Comparison of ENCODE assay signal across 9 cellular contexts in the genomic region with DNA sequence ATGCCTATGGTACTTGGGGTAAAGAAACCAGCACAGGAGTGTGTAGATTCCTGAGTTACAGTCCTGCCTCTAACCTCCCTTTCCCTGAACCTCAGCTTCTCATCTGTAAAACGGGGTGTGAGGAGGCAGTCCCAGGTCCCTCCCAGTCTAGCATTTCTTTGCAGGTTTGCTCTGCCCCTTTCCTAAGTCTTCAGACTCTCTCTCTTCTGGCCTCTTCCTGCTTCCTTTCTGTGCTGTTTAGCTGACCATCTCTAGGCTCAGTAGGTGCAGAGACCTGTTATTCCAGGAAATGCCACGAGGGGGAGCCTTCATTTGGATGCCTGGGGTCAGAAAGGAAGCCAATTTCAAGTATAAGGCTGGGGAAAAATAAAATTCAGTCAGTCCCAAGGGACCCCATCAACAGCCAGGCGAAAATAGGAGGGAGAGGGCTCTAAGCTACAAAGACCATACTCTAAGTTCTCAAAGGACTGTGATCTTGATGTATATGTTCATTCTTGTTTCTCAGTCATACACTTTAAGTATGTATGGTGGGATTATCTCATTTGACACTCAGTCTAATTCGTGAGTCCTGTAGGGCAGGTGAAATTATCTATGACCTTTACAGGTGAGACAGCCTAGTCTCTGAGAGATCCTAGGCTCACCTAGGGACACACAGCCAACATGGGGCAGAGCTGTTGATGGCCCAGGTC.
A peak's percentile ranks its signal among the peaks of the same experiment; 100 is the strongest.
DNase-seq lines count a peak whose midpoint lies in the region; ATAC-seq and TF ChIP-seq lines count a peak whose summit lies in the region.
"Had no signal": no experiment of that assay in that cellular context is flagged by ENCODE, and none has a peak within 500 bp of the region (broad histone marks: within the 10 kb centered on the region; RNA-seq: fewer than 3 reads in every experiment).

No MANE protein-coding gene starts in this region.

- TF ChIP-seq CTCF in HFF-Myc (IDR thresholded peaks at IDR 0.05; ENCODE audit: low read depth, low read length, missing control alignments): peak; percentile 94
- peak; percentile 73 to 93 (median 87) for TF ChIP-seq CTCF in dorsolateral prefrontal cortex (IDR thresholded peaks at IDR 0.05 in 54 of 56, conservative IDR thresholded peaks at IDR 0.05 in 2 of 56; ENCODE audit: low read depth in 1 of 56, partially characterized antibody in 56 of 56)

- intact Hi-C loops in dorsolateral prefrontal cortex (cut with DNase I): loop anchor here (2.0 to 5.0 kb wide), 8 partner anchors 52 to 313 kb away; partner anchors contain the start of genes FOXP4 (in 2 of the 2) and TFEB (in 1 of the 2)

- no peaks in the 10 kb centered on the region for H3K36me3 ChIP-seq in CD8-positive, alpha-beta memory T cell (ENCODE audit: insufficient read depth, low read length)

- no peak overlapping the region for H3K27ac ChIP-seq in CD8-positive, alpha-beta memory T cell (ENCODE audit: low read depth, low read length)
- H3K27ac ChIP-seq in dorsolateral prefrontal cortex: peak overlapping the region in 19 of 59 donors; percentile 1 to 95 (median 28)

- H3K9me3 ChIP-seq in CD8-positive, alpha-beta memory T cell (ENCODE audit: low read length): no peaks in the 10 kb centered on the region

- DNase-seq in CD8-positive, alpha-beta memory T cell: peak; percentile 57 to 81 (median 68)
- DNase-seq in HFF-Myc (ENCODE audit: extremely low read depth, low read depth) (peak; percentile 62), NCI-H748 treated with DMSO at 0.1 percent for 48 hours (lab: John Stamatoyannopoulos, UW) (peak; percentile 90), dorsolateral prefrontal cortex (peak; percentile 59 to 93 (median 82)), lung microvascular endothelial cell (ENCODE audit: low read depth in 2 of 2) (peak; percentile 70 to 76)
- DNase-seq in activated CD4-positive, alpha-beta T cell treated with anti-CD3 and anti-CD28 coated beads, Interleukin-2, amount 50 U/mL, for 24 hours (ENCODE audit: low read depth in 1 of 2, low spot score in 1 of 2): peak; percentile 64 to 78
- DNase-seq in stimulated activated CD8-positive, alpha-beta memory T cell treated with anti-CD3 and anti-CD28 coated beads, Interleukin-15, amount 100 ng/mL, for 1 hour (ENCODE audit: low read depth): peak; percentile 79

- peaks cover 24 to 31% of the 10 kb centered on the region in 2 donors for H3K27me3 Mint-ChIP-seq in CD8-positive, alpha-beta memory T cell

- ATAC-seq in GM21447 (IDR thresholded peaks at IDR 0.05; ENCODE audit: unreplicated experiment): no peak

- no peaks in the 10 kb centered on the region for H3K36me3 Mint-ChIP-seq in CD8-positive, alpha-beta memory T cell

- POLR2A ChIA-PET in CD8-positive, alpha-beta memory T cell (lab: Charles Lee): interaction anchor here (0.7 kb wide), 1 partner anchor 124 kb away, joined by 8 read pairs; no protein-coding TSS in a partner anchor

- H3K4me3 ChIP-seq in CD8-positive, alpha-beta memory T cell (ENCODE audit: low read length): no peak overlapping the region
- H3K4me3 ChIP-seq in HFF-Myc (replicated peaks; ENCODE audit: low read depth, low read length): no peak overlapping the region
- H3K4me3 ChIP-seq in dorsolateral prefrontal cortex: no peak overlapping the region

- CTCF ChIA-PET in CD8-positive, alpha-beta memory T cell (lab: Charles Lee): interaction anchor here (1.0 to 5.9 kb wide), 21 partner anchors 11 to 260 kb away, joined by 3 to 73 read pairs (median 4); no protein-coding TSS in a partner anchor

- H3K27me3 ChIP-seq in CD8-positive, alpha-beta memory T cell (ENCODE audit: insufficient read depth, low read length, poor library complexity, severe bottlenecking): peaks cover 11% of the 10 kb centered on the region
- H3K27me3 ChIP-seq in dorsolateral prefrontal cortex: peaks cover 0 to 14% (median 0%) of the 10 kb centered on the region in 45 donors

- no peak overlapping the region for H3K4me3 Mint-ChIP-seq in CD8-positive, alpha-beta memory T cell
- H3K4me3 Mint-ChIP-seq: T-helper 1 cell treated with Interleukin-12 subunit alpha and Interleukin-12 subunit beta and Interleukin-4 antibody, amounts not matched to agents 30 μg/mL and 1 μg/mL, for 36 hours had no signal

- H3K9me3 Mint-ChIP-seq in CD8-positive, alpha-beta memory T cell: peaks cover 0 to under 1% (median under 1%) of the 10 kb centered on the region in 5 donors

- H3K27ac Mint-ChIP-seq in CD8-positive, alpha-beta memory T cell: no peak overlapping the region
- H3K27ac Mint-ChIP-seq: T-helper 1 cell treated with Interleukin-12 subunit alpha and Interleukin-12 subunit beta and Interleukin-4 antibody, amounts not matched to agents 30 μg/mL and 1 μg/mL, for 36 hours had no signal

- H3K4me1 ChIP-seq in CD8-positive, alpha-beta memory T cell (ENCODE audit: insufficient read depth, low read length): peaks cover 21% of the 10 kb centered on the region

- H3K4me1 Mint-ChIP-seq in CD8-positive, alpha-beta memory T cell: peaks cover 6 to 9% (median 6%) of the 10 kb centered on the region in 3 donors
